Comparison of ENCODE assay signal across 1 cellular context in the genomic region with DNA sequence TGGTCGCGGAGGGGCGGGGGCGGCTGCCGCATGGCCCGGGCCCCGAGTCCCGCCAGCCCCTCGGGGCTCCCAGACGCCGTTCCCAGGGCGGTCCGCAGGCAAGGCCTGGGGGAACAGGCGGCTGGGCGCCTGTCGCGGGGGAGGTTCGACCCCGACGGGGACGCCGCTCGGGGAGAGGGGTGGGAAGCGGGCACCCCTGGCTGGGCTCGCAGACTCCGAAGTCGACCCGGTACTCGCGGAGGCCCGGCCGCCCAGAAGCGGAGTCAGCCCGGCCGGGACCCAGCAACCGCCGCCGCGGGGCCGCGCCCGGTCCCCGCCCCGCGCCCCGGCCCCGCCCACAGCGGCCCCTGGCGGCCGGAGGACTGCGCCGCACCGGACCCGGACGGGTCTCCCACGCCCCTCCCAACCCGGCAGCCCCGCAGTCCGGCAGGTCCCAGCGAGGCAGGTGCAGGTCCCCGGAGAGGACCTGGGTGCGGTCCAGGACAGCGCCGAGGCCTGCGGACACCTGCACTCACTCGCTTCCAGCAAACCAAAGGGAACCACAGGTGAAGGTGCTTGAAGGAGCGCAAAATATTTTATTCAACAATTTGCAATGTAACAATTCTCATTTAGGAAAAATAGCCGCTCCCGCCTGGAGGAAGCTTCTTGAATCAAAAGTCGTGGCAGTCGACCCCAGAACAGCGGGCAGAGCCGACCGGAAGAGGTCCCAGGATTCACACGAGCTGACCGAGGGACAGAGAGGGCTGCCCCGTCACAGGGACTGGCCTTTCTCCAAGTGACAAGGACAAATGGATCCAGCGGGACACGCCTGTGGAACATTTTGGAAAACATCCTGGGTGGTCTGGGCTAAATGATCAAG.
TF ChIP-seq lines count a peak whose summit lies in the region.

A gene with protein sequence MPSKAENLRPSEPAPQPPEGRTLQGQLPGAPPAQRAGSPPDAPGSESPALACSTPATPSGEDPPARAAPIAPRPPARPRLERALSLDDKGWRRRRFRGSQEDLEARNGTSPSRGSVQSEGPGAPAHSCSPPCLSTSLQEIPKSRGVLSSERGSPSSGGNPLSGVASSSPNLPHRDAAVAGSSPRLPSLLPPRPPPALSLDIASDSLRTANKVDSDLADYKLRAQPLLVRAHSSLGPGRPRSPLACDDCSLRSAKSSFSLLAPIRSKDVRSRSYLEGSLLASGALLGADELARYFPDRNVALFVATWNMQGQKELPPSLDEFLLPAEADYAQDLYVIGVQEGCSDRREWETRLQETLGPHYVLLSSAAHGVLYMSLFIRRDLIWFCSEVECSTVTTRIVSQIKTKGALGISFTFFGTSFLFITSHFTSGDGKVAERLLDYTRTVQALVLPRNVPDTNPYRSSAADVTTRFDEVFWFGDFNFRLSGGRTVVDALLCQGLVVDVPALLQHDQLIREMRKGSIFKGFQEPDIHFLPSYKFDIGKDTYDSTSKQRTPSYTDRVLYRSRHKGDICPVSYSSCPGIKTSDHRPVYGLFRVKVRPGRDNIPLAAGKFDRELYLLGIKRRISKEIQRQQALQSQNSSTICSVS (minus strand): TSS at position 296 of the 859 bp plus-strand sequence. CDS start 426 bp downstream, outside the sequence.

TF ChIP-seq in GM12878, 131 proteins besides CTCF, POLR2A, EP300 and RAD21 (continued from another document):
- no peak for TF ChIP-seq SREBF1 (IDR thresholded peaks at IDR 0.05; ENCODE audit: low read length)
- TF ChIP-seq SREBF2 (IDR thresholded peaks at IDR 0.05; ENCODE audit: low read length) = no peak
- TF ChIP-seq ZSCAN29 (IDR thresholded peaks at IDR 0.05) = 0 out of 2 replicates have a peak, but pooled peaks have one; percentile 10
- TF ChIP-seq CBX5 (IDR thresholded peaks at IDR 0.05; ENCODE audit: low read depth) = no peak
- TF ChIP-seq NKRF (conservative IDR thresholded peaks at IDR 0.05) = no peak; the same call in 1 of the 2 replicates
- no peak for TF ChIP-seq PRDM15 (CRISPR knock-in tag; IDR thresholded peaks at IDR 0.05)
- no peak for TF ChIP-seq FOS (IDR thresholded peaks at IDR 0.05; ENCODE audit: borderline replicate concordance, extremely low read depth, insufficient read length)
- TF ChIP-seq, protein P1, sequence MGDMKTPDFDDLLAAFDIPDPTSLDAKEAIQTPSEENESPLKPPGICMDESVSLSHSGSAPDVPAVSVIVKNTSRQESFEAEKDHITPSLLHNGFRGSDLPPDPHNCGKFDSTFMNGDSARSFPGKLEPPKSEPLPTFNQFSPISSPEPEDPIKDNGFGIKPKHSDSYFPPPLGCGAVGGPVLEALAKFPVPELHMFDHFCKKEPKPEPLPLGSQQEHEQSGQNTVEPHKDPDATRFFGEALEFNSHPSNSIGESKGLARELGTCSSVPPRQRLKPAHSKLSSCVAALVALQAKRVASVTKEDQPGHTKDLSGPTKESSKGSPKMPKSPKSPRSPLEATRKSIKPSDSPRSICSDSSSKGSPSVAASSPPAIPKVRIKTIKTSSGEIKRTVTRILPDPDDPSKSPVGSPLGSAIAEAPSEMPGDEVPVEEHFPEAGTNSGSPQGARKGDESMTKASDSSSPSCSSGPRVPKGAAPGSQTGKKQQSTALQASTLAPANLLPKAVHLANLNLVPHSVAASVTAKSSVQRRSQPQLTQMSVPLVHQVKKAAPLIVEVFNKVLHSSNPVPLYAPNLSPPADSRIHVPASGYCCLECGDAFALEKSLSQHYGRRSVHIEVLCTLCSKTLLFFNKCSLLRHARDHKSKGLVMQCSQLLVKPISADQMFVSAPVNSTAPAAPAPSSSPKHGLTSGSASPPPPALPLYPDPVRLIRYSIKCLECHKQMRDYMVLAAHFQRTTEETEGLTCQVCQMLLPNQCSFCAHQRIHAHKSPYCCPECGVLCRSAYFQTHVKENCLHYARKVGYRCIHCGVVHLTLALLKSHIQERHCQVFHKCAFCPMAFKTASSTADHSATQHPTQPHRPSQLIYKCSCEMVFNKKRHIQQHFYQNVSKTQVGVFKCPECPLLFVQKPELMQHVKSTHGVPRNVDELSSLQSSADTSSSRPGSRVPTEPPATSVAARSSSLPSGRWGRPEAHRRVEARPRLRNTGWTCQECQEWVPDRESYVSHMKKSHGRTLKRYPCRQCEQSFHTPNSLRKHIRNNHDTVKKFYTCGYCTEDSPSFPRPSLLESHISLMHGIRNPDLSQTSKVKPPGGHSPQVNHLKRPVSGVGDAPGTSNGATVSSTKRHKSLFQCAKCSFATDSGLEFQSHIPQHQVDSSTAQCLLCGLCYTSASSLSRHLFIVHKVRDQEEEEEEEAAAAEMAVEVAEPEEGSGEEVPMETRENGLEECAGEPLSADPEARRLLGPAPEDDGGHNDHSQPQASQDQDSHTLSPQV (IDR thresholded peaks at IDR 0.05) = no peak
- no peak for TF ChIP-seq E2F8 (IDR thresholded peaks at IDR 0.05; ENCODE audit: low read depth, partially characterized antibody)
- TF ChIP-seq RAD51 (IDR thresholded peaks at IDR 0.05) = no peak
- TF ChIP-seq LARP7 (IDR thresholded peaks at IDR 0.05) = peak; percentile 56
- peak; percentile 33 to 40; a peak in 2 of 4 replicates for TF ChIP-seq BHLHE40 (IDR thresholded peaks at IDR 0.05; ENCODE audit: borderline replicate concordance in 1 of 2, low read depth in 2 of 2, low read length in 1 of 2)
- TF ChIP-seq CBFB (IDR thresholded peaks at IDR 0.05; ENCODE audit: low read depth) = no peak
- no peak for TF ChIP-seq ZNF207 (IDR thresholded peaks at IDR 0.05; ENCODE audit: borderline replicate concordance)
- TF ChIP-seq FOXM1 (IDR thresholded peaks at IDR 0.05; ENCODE audit: low read depth, low read length) = no peak
- no peak for TF ChIP-seq IKZF2 (IDR thresholded peaks at IDR 0.05)
- peak; percentile 74 for TF ChIP-seq BACH1 (IDR thresholded peaks at IDR 0.05; ENCODE audit: borderline replicate concordance)
- no peak for TF ChIP-seq ESRRA (IDR thresholded peaks at IDR 0.05; ENCODE audit: low read length)
- no peak for TF ChIP-seq NFIC (IDR thresholded peaks at IDR 0.05; ENCODE audit: low read depth, low read length)
